24 cellular contexts compared by ENCODE assay signal in genomic region chr2:179044500-179044899, GRCh38. TPM values are rescaled to one million over a fixed set of nuclear protein-coding genes. Genes with fewer than 3 reads are reported as not detected.
DNase-seq lines count a peak whose midpoint lies in the region; ATAC-seq and TF ChIP-seq lines count a peak whose summit lies in the region.
"Had no signal": no experiment of that assay in that cellular context is flagged by ENCODE, and none has a peak within 500 bp of the region (broad histone marks: within the 10 kb centered on the region; RNA-seq: fewer than 3 reads in every experiment).

No MANE protein-coding gene starts in this region.

- no peak for DNase-seq in stimulated activated naive CD8-positive, alpha-beta T cell treated with anti-CD3 and anti-CD28 coated beads, Interleukin-15, Interleukin-2, amounts not matched to agents 100 U/mL and 50 U/mL, for 24 hours
- DNase-seq in Jurkat, Clone E6-1 (ENCODE audit: low read depth, low spot score), result peak; percentile 8
- DNase-seq in activated T-helper 2 cell treated with anti-CD3 and anti-CD28 coated beads, Interferon-gamma antibody, Interleukin-2, Interleukin-4, amounts not matched to agents 10 μg/mL and 5 μg/mL and 100 μg/mL, durations not matched to agents 14 hours and 24 hours and 36 hours (ENCODE audit: low spot score), result no peak
- DNase-seq in stimulated activated naive B cell treated with anti-CD40 and anti-IgM and Interleukin-4, amounts not matched to agents 10 μg/mL and 1 μg/mL and 100 μg/mL, for 72 hours, result peak; percentile 8
- DNase-seq in dedifferentiated amniotic fluid mesenchymal stem cell (ENCODE audit: extremely low spot score), result no peak
- DNase-seq in NCI-H82 treated with DMSO at 0.1 percent for 48 hours (lab: John Stamatoyannopoulos, UW; ENCODE audit: unreplicated experiment), result no peak
- no peak for DNase-seq in tibial nerve (ENCODE audit: low spot score in 2 of 2)
- DNase-seq: activated CD4-positive, alpha-beta memory T cell treated with anti-CD3 and anti-CD28 coated beads, Interleukin-2, amount 10 ng/mL, durations not matched to agents 7 days and 5 days; activated T-cell treated with anti-CD3 and anti-CD28 coated beads, Interleukin-2, amount 50 U/mL, for 48 hours; brain microvascular endothelial cell; HCEC 1CT; head of caudate nucleus; KBM-7; left lung; NCI-H2029; NCI-H446 treated with DMSO at 0.1 percent for 48 hours; stimulated activated naive CD4-positive, alpha-beta T cell; tibial artery had no signal

- WGBS in tibial nerve, 2 donors, result 74 to 85% methylated on average over 3 of the region's 3 CpGs

- peak overlapping the region; percentile 61 for H3K27ac Mint-ChIP-seq in stimulated activated naive CD8-positive, alpha-beta T cell treated with anti-CD3 and anti-CD28 coated beads, Interleukin-15, Interleukin-2, amounts not matched to agents 100 ng/mL and 50 ng/mL, for 24 hours
- peak overlapping the region; percentile 4 for H3K27ac Mint-ChIP-seq in activated T-helper 2 cell treated with anti-CD3 and anti-CD28 coated beads, Interferon-gamma antibody, Interleukin-2, Interleukin-4, amounts not matched to agents 10 μg/mL and 5 μg/mL and 100 μg/mL, durations not matched to agents 14 hours and 24 hours and 36 hours
- peak overlapping the region; percentile 1 for H3K27ac Mint-ChIP-seq in stimulated activated naive B cell treated with anti-CD40 and anti-IgM and Interleukin-4, amounts not matched to agents 10 μg/mL and 1 μg/mL and 100 μg/mL, for 72 hours
- H3K27ac Mint-ChIP-seq: activated CD4-positive, alpha-beta memory T cell treated with anti-CD3 and anti-CD28 coated beads, Interleukin-2, amount 10 ng/mL, durations not matched to agents 7 days and 5 days; activated naive CD8-positive, alpha-beta T cell; WTC11 had no signal

- H3K27ac ChIP-seq in tibial nerve, result no peak overlapping the region
- H3K27ac ChIP-seq: brain microvascular endothelial cell, coronary artery, left lung, right atrium auricular region, tibial artery had no signal

- no peaks in the 10 kb centered on the region for H3K27me3 ChIP-seq in tibial nerve
- H3K27me3 ChIP-seq: brain microvascular endothelial cell, left lung, right atrium auricular region, tibial artery had no signal

- ATAC-seq in stimulated activated naive CD8-positive, alpha-beta T cell treated with anti-CD3 and anti-CD28 coated beads, Interleukin-15, Interleukin-2, amounts not matched to agents 100 U/mL and 50 U/mL, for 24 hours, result no peak
- peak; percentile 64 to 68 for ATAC-seq in stimulated activated naive B cell treated with anti-CD40 and anti-IgM and Interleukin-4, amounts not matched to agents 10 μg/mL and 1 μg/mL and 100 μg/mL, for 72 hours (replicated peaks)
- ATAC-seq: left lung had no signal

- H3K36me3 Mint-ChIP-seq in stimulated activated naive CD8-positive, alpha-beta T cell treated with anti-CD3 and anti-CD28 coated beads, Interleukin-15, Interleukin-2, amounts not matched to agents 100 ng/mL and 50 ng/mL, for 24 hours (ENCODE audit: low read depth), result peaks cover 15% of the 10 kb centered on the region
- peaks cover 61% of the 10 kb centered on the region for H3K36me3 Mint-ChIP-seq in activated T-helper 2 cell treated with anti-CD3 and anti-CD28 coated beads, Interferon-gamma antibody, Interleukin-2, Interleukin-4, amounts not matched to agents 10 μg/mL and 5 μg/mL and 100 μg/mL, durations not matched to agents 14 hours and 24 hours and 36 hours (ENCODE audit: low read depth)
- peaks cover 3 to 11% of the 10 kb centered on the region in 2 donors for H3K36me3 Mint-ChIP-seq in stimulated activated naive B cell treated with anti-CD40 and anti-IgM and Interleukin-4, amounts not matched to agents 10 μg/mL and 1 μg/mL and 100 μg/mL, for 72 hours

- H3K9me3 ChIP-seq in tibial nerve, result no peaks in the 10 kb centered on the region
- H3K9me3 ChIP-seq: left lung, right atrium auricular region, tibial artery had no signal

- peaks cover 0 to 7% (median 2%) of the 10 kb centered on the region in 4 donors for H3K4me1 ChIP-seq in tibial nerve
- H3K4me1 ChIP-seq: left lung had no signal

- TF ChIP-seq CTCF in tibial nerve (IDR thresholded peaks at IDR 0.05), result no peak

- no peak for TF ChIP-seq EP300 in tibial nerve (IDR thresholded peaks at IDR 0.05)

- TF ChIP-seq POLR2A in tibial nerve (IDR thresholded peaks at IDR 0.05), result no peak

- intact Hi-C loops in activated T-helper 2 cell treated with anti-CD3 and anti-CD28 coated beads, Interferon-gamma antibody, Interleukin-2, Interleukin-4, amounts not matched to agents 10 μg/mL and 5 μg/mL and 100 μg/mL, durations not matched to agents 14 hours and 24 hours and 36 hours (cut with micrococcal nuclease), result no loop called here

- H3K27me3 Mint-ChIP-seq in stimulated activated naive CD8-positive, alpha-beta T cell treated with anti-CD3 and anti-CD28 coated beads, Interleukin-15, Interleukin-2, amounts not matched to agents 100 ng/mL and 50 ng/mL, for 24 hours, result no peaks in the 10 kb centered on the region
- no peaks in the 10 kb centered on the region for H3K27me3 Mint-ChIP-seq in activated T-helper 2 cell treated with anti-CD3 and anti-CD28 coated beads, Interferon-gamma antibody, Interleukin-2, Interleukin-4, amounts not matched to agents 10 μg/mL and 5 μg/mL and 100 μg/mL, durations not matched to agents 14 hours and 24 hours and 36 hours (ENCODE audit: low read depth)
- no peaks in the 10 kb centered on the region for H3K27me3 Mint-ChIP-seq in stimulated activated naive B cell treated with anti-CD40 and anti-IgM and Interleukin-4, amounts not matched to agents 10 μg/mL and 1 μg/mL and 100 μg/mL, for 72 hours
- H3K27me3 Mint-ChIP-seq: activated naive CD8-positive, alpha-beta T cell had no signal

- H3K4me1 Mint-ChIP-seq in stimulated activated naive CD8-positive, alpha-beta T cell treated with anti-CD3 and anti-CD28 coated beads, Interleukin-15, Interleukin-2, amounts not matched to agents 100 ng/mL and 50 ng/mL, for 24 hours (ENCODE audit: low read depth), result peaks cover 62% of the 10 kb centered on the region
- H3K4me1 Mint-ChIP-seq in activated T-helper 2 cell treated with anti-CD3 and anti-CD28 coated beads, Interferon-gamma antibody, Interleukin-2, Interleukin-4, amounts not matched to agents 10 μg/mL and 5 μg/mL and 100 μg/mL, durations not matched to agents 14 hours and 24 hours and 36 hours (ENCODE audit: low read depth), result peaks cover 57% of the 10 kb centered on the region
- H3K4me1 Mint-ChIP-seq in stimulated activated naive B cell treated with anti-CD40 and anti-IgM and Interleukin-4, amounts not matched to agents 10 μg/mL and 1 μg/mL and 100 μg/mL, for 72 hours, result peaks cover 23 to 71% of the 10 kb centered on the region in 2 donors

- H3K4me3 ChIP-seq in Jurkat, Clone E6-1 (ENCODE audit: low read length), result no peak overlapping the region
- H3K4me3 ChIP-seq in tibial nerve, result no peak overlapping the region
- H3K4me3 ChIP-seq: coronary artery, left lung, right atrium auricular region, tibial artery had no signal

- H3K9me3 Mint-ChIP-seq in stimulated activated naive CD8-positive, alpha-beta T cell treated with anti-CD3 and anti-CD28 coated beads, Interleukin-15, Interleukin-2, amounts not matched to agents 100 ng/mL and 50 ng/mL, for 24 hours, result peaks cover 5% of the 10 kb centered on the region
- peaks cover 35% of the 10 kb centered on the region for H3K9me3 Mint-ChIP-seq in activated T-helper 2 cell treated with anti-CD3 and anti-CD28 coated beads, Interferon-gamma antibody, Interleukin-2, Interleukin-4, amounts not matched to agents 10 μg/mL and 5 μg/mL and 100 μg/mL, durations not matched to agents 14 hours and 24 hours and 36 hours
- H3K9me3 Mint-ChIP-seq in stimulated activated naive B cell treated with anti-CD40 and anti-IgM and Interleukin-4, amounts not matched to agents 10 μg/mL and 1 μg/mL and 100 μg/mL, for 72 hours, result peaks cover 0 to 8% of the 10 kb centered on the region in 2 donors

- H3K36me3 ChIP-seq in tibial nerve, result no peaks in the 10 kb centered on the region
- H3K36me3 ChIP-seq: brain microvascular endothelial cell, left lung, right atrium auricular region, tibial artery had no signal

- H3K4me3 Mint-ChIP-seq in stimulated activated naive CD8-positive, alpha-beta T cell treated with anti-CD3 and anti-CD28 coated beads, Interleukin-15, Interleukin-2, amounts not matched to agents 100 ng/mL and 50 ng/mL, for 24 hours, result peak overlapping the region; percentile 60
- H3K4me3 Mint-ChIP-seq in activated T-helper 2 cell treated with anti-CD3 and anti-CD28 coated beads, Interferon-gamma antibody, Interleukin-2, Interleukin-4, amounts not matched to agents 10 μg/mL and 5 μg/mL and 100 μg/mL, durations not matched to agents 14 hours and 24 hours and 36 hours (ENCODE audit: low read depth), result no peak overlapping the region
- H3K4me3 Mint-ChIP-seq in stimulated activated naive B cell treated with anti-CD40 and anti-IgM and Interleukin-4, amounts not matched to agents 10 μg/mL and 1 μg/mL and 100 μg/mL, for 72 hours, result peak overlapping the region; percentile 4 to 62
- H3K4me3 Mint-ChIP-seq: activated CD4-positive, alpha-beta memory T cell treated with anti-CD3 and anti-CD28 coated beads, Interleukin-2, amount 10 ng/mL, durations not matched to agents 7 days and 5 days; activated naive CD8-positive, alpha-beta T cell; WTC11 had no signal

RNA-seq across cellular contexts. Expression of gene CCDC141, which starts 5.4 kb away (rescaled TPM):
- not detected for polyA plus RNA-seq in Jurkat, Clone E6-1 (2012; ENCODE audit: insufficient read depth, insufficient read length)
- 3.6 and 4.2 TPM in 2 replicates for total RNA-seq in activated T-helper 2 cell treated with anti-CD3 and anti-CD28 coated beads, Interferon-gamma antibody, Interleukin-2, Interleukin-4, amounts not matched to agents 10 μg/mL and 5 μg/mL and 100 μg/mL, durations not matched to agents 14 hours and 24 hours and 36 hours
- total RNA-seq in tibial nerve, result 1 to 10 TPM; 1.7 to 7.7 (median 3.9) TPM
- total RNA-seq: Daoy had no signal

Comparison
In these comparisons a context has a peak if more than half of its experiments do, and no peak if none do; other contexts are left out.
1. H3K27ac Mint-ChIP-seq: peak in every context shown above with its lines; median percentile 61 in stimulated activated naive CD8-positive, alpha-beta T cell treated with anti-CD3 and anti-CD28 coated beads, Interleukin-15, Interleukin-2, amounts not matched to agents 100 ng/mL and 50 ng/mL, for 24 hours; 4 in activated T-helper 2 cell treated with anti-CD3 and anti-CD28 coated beads, Interferon-gamma antibody, Interleukin-2, Interleukin-4, amounts not matched to agents 10 μg/mL and 5 μg/mL and 100 μg/mL, durations not matched to agents 14 hours and 24 hours and 36 hours; 1 in stimulated activated naive B cell treated with anti-CD40 and anti-IgM and Interleukin-4, amounts not matched to agents 10 μg/mL and 1 μg/mL and 100 μg/mL, for 72 hours.
2. DNase-seq: peak in Jurkat, Clone E6-1 (single experiment) and stimulated activated naive B cell treated with anti-CD40 and anti-IgM and Interleukin-4, amounts not matched to agents 10 μg/mL and 1 μg/mL and 100 μg/mL, for 72 hours (single experiment); none in stimulated activated naive CD8-positive, alpha-beta T cell treated with anti-CD3 and anti-CD28 coated beads, Interleukin-15, Interleukin-2, amounts not matched to agents 100 U/mL and 50 U/mL, for 24 hours (single experiment), activated T-helper 2 cell treated with anti-CD3 and anti-CD28 coated beads, Interferon-gamma antibody, Interleukin-2, Interleukin-4, amounts not matched to agents 10 μg/mL and 5 μg/mL and 100 μg/mL, durations not matched to agents 14 hours and 24 hours and 36 hours (single experiment), dedifferentiated amniotic fluid mesenchymal stem cell (single experiment), NCI-H82 treated with DMSO at 0.1 percent for 48 hours (single experiment) and tibial nerve (0 of 2).